Comparison of ENCODE assay signal across 9 cellular contexts in genomic region chr13:95626768-95627167, GRCh38. TPM values are rescaled to one million over a fixed set of nuclear protein-coding genes. Genes with fewer than 3 reads are reported as not detected.
"Had no signal": no experiment of that assay in that cellular context is flagged by ENCODE, and none has a peak within 500 bp of the region (broad histone marks: within the 10 kb centered on the region; RNA-seq: fewer than 3 reads in every experiment).

No MANE protein-coding gene starts in this region.

- DNase-seq: GM23248, GOT3, H9, HCEC 1CT, KBM-7 had no signal

- FAIRE-seq: HepG2 had no signal

- H3K27ac Mint-ChIP-seq: IgD-negative memory B cell had no signal

- H3K36me3 Mint-ChIP-seq: IgD-negative memory B cell had no signal

- H3K4me1 Mint-ChIP-seq: IgD-negative memory B cell had no signal

- H3K9me3 Mint-ChIP-seq: H9, IgD-negative memory B cell had no signal

- H3K4me3 Mint-ChIP-seq: H9, IgD-negative memory B cell had no signal

- H3K4me3 ChIP-seq: GM23248 had no signal

- H3K27ac ChIP-seq: HL-60, KMS-11 had no signal

RNA-seq across cellular contexts. Expression of gene DZIP1, which starts 17.7 kb away (rescaled TPM):
- polyA plus RNA-seq: IgD-negative memory B cell had no signal
